8 cellular contexts compared by ENCODE assay signal in genomic region chr2:152647417-152648010, GRCh38.
A peak's percentile ranks its signal among the peaks of the same experiment; 100 is the strongest.
DNase-seq lines count a peak whose midpoint lies in the region; ATAC-seq and TF ChIP-seq lines count a peak whose summit lies in the region.

No MANE protein-coding gene starts in this region.

- H3K27ac Mint-ChIP-seq in GM23338 (0 out of 2 replicates have a peak overlapping the region, but pooled peaks have one; percentile 9), glutamatergic neuron (ENCODE audit: unreplicated experiment) (peak overlapping the region; percentile 76)

- H2AFZ ChIP-seq in GM23338, result no peak overlapping the region

- 12% methylated on average over 10 of the region's 10 CpGs for WGBS in prostate gland

- H3K9me2 ChIP-seq in GM23338 (ENCODE audit: insufficient read depth), result no peaks in the 10 kb centered on the region

- no peaks in the 10 kb centered on the region for H3K79me2 ChIP-seq in GM23338 (replicated peaks; ENCODE audit: insufficient read depth)

- H3K27ac ChIP-seq in GM23338 (ENCODE audit: low read depth) (0 out of 2 replicates have a peak overlapping the region, but pooled peaks have one; percentile 3), RWPE2 (ENCODE audit: poor library complexity, severe bottlenecking) (peak overlapping the region; percentile 38), prostate gland (peak overlapping the region; percentile 56 to 57)

- H3K9me3 Mint-ChIP-seq in GM23338, result no peaks in the 10 kb centered on the region; the same call in 2 of the 3 replicates
- H3K9me3 Mint-ChIP-seq in glutamatergic neuron (ENCODE audit: unreplicated experiment), result peaks cover 8% of the 10 kb centered on the region

- H4K20me1 ChIP-seq in GM23338 (replicated peaks; ENCODE audit: insufficient read depth), result peaks cover 12% of the 10 kb centered on the region

- H3K4me1 Mint-ChIP-seq in GM23338, result peaks cover 29% of the 10 kb centered on the region
- no peaks in the 10 kb centered on the region for H3K4me1 Mint-ChIP-seq in glutamatergic neuron (ENCODE audit: low read depth, unreplicated experiment)

- H3K4me3 Mint-ChIP-seq in GM23338 (no peak overlapping the region), glutamatergic neuron (ENCODE audit: unreplicated experiment) (no peak overlapping the region)

- TF ChIP-seq POLR2A in prostate gland (IDR thresholded peaks at IDR 0.05), result no peak

- peak; percentile 24 for DNase-seq in GM23338 (ENCODE audit: low spot score)
- no peak for DNase-seq in RWPE2 (ENCODE audit: low spot score)
- no peak for DNase-seq in glutamatergic neuron
- peak; percentile 77 for DNase-seq in prostate gland (ENCODE audit: low spot score)
- no peak for DNase-seq in NCI-H1417 treated with DMSO at 0.1 percent for 48 hours (lab: John Stamatoyannopoulos, UW)
- DNase-seq in activated CD4-positive, alpha-beta T cell treated with anti-CD3 and anti-CD28 coated beads, Interleukin-2, amount 50 U/mL, for 1 hour, result no peak

- intact Hi-C loops in prostate gland (cut with DNase I), result loop anchor here (5.0 kb wide), 1 partner anchor 70 kb away; the partner anchor contains the start of genes ARL6IP6 and PRPF40A

- TF ChIP-seq CTCF in GM23338 (conservative IDR thresholded peaks at IDR 0.05; ENCODE audit: low read depth in 2 of 2) (no peak), RWPE2 (IDR thresholded peaks at IDR 0.05; ENCODE audit: poor library complexity, severe bottlenecking) (no peak), glutamatergic neuron (IDR thresholded peaks at IDR 0.05; ENCODE audit: partially characterized antibody, unreplicated experiment) (no peak), prostate gland (IDR thresholded peaks at IDR 0.05) (no peak)

- no peaks in the 10 kb centered on the region for H3F3A ChIP-seq in GM23338 (replicated peaks; ENCODE audit: low read depth)

- H3K27me3 Mint-ChIP-seq in GM23338 (ENCODE audit: insufficient read depth, low read depth, poor library complexity) (peaks cover 7% of the 10 kb centered on the region), glutamatergic neuron (ENCODE audit: unreplicated experiment) (peaks cover 4% of the 10 kb centered on the region)

- H3K9me3 ChIP-seq in RWPE2 (ENCODE audit: severe bottlenecking), result no peaks in the 10 kb centered on the region
- H3K9me3 ChIP-seq in prostate gland, result no peaks in the 10 kb centered on the region

- H3K36me3 ChIP-seq in GM23338 (ENCODE audit: insufficient read depth), result 0 out of 2 replicates have a peak, but pooled peaks cover 6% of the 10 kb centered on the region
- H3K36me3 ChIP-seq in RWPE2 (ENCODE audit: low read depth), result peaks cover 69% of the 10 kb centered on the region
- H3K36me3 ChIP-seq in prostate gland, result no peaks in the 10 kb centered on the region

- peaks cover 14% of the 10 kb centered on the region; the same call in 1 of the 3 replicates for H3K36me3 Mint-ChIP-seq in GM23338 (ENCODE audit: low read depth)
- H3K36me3 Mint-ChIP-seq in glutamatergic neuron (ENCODE audit: unreplicated experiment), result no peaks in the 10 kb centered on the region

- H3K4me3 ChIP-seq in GM23338 (no peak overlapping the region), RWPE2 (ENCODE audit: severe bottlenecking) (no peak overlapping the region), prostate gland (no peak overlapping the region)

- H3K27me3 ChIP-seq in GM23338 (ENCODE audit: insufficient read depth) (no peaks in the 10 kb centered on the region), RWPE2 (ENCODE audit: insufficient read depth, poor library complexity, severe bottlenecking) (no peaks in the 10 kb centered on the region), prostate gland (replicated peaks; ENCODE audit: insufficient read depth) (no peaks in the 10 kb centered on the region)

- H3K4me2 ChIP-seq in GM23338, result no peak overlapping the region

- ATAC-seq in GM23338 (peak; percentile 46), RWPE2 (ENCODE audit: low read depth) (no peak), HG03135 (IDR thresholded peaks at IDR 0.05; ENCODE audit: unreplicated experiment) (no peak), GM18867 (IDR thresholded peaks at IDR 0.05; ENCODE audit: unreplicated experiment) (no peak)

- H3K4me1 ChIP-seq in GM23338 (ENCODE audit: insufficient read depth) (peaks cover 20% of the 10 kb centered on the region), RWPE2 (ENCODE audit: insufficient read depth, poor library complexity, severe bottlenecking) (peaks cover 9% of the 10 kb centered on the region), prostate gland (replicated peaks) (peaks cover 16% of the 10 kb centered on the region)

TF ChIP-seq in GM23338, 12 proteins besides CTCF, POLR2A, EP300 and RAD21:
- TF ChIP-seq ZNF331 (CRISPR knock-in tag; IDR thresholded peaks at IDR 0.05; ENCODE audit: low read depth) (no peak), ZNF462 (CRISPR knock-in tag; IDR thresholded peaks at IDR 0.05) (no peak), EZH2phosphoT487 (IDR thresholded peaks at IDR 0.05; ENCODE audit: unreplicated experiment) (no peak), POLR2AphosphoS5 (IDR thresholded peaks at IDR 0.05; ENCODE audit: low read depth) (no peak), EZH2 (IDR thresholded peaks at IDR 0.05; ENCODE audit: low read depth, unreplicated experiment) (no peak)
TF ChIP-seq in GM23338: peak in this region for 0.

Comparison
In these comparisons a context has a peak if more than half of its experiments do, and no peak if none do; other contexts are left out.
1. DNase-seq: peak in GM23338 (single experiment) and prostate gland (single experiment); none in RWPE2 (single experiment), glutamatergic neuron (single experiment), NCI-H1417 treated with DMSO at 0.1 percent for 48 hours (single experiment) and activated CD4-positive, alpha-beta T cell treated with anti-CD3 and anti-CD28 coated beads, Interleukin-2, amount 50 U/mL, for 1 hour (single experiment).
2. H3K27ac ChIP-seq: peak in every context shown above with its lines; median percentile 56 in prostate gland; 38 in RWPE2; 3 in GM23338.